ENCODE assay signal across 17 cellular contexts in the genomic region with DNA sequence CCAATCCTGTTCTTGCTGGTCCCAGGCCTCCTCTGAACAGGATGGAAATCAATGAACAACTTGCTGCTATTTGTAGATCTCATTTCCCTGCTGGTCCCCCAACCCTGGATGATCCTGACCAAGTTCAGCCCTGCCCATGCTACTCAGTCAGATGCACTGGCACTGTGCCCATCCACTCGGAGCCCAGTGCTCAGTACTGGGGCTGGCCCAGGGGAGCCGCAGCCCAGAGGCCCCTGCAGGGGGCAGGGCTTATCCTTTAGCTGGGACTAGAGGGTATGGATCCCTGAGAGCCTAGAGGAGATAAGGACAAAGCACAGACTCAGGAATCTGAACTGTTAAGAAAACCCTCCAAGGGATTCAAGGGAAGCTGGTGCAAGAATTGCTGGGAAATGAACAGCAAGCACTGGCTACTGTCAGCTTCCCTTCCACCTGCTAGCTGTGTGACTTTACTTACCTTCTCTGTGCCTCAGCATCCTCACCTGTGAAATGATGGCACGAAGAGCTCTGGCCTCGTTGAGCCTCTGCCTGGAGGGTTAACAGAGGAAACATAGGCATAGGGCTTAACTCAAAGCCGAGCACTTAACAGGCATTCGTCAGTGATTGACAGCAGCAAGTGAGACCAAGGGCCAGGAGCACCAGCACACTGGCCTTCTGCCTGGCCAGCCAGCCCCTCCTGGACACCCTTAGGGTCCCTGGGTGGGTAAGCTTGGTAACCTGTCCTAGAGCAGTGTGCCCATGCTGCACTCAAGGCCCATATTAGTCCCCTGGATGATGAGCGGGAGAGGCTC. TPM values are rescaled to one million over a fixed set of nuclear protein-coding genes. Genes with fewer than 3 reads are reported as not detected.
DNase-seq lines count a peak whose midpoint lies in the region; ATAC-seq and TF ChIP-seq lines count a peak whose summit lies in the region.
"Had no signal": no experiment of that assay in that cellular context is flagged by ENCODE, and none has a peak within 500 bp of the region (broad histone marks: within the 10 kb centered on the region; RNA-seq: fewer than 3 reads in every experiment).

No MANE protein-coding gene starts in this region.

- H3K27ac ChIP-seq in A673 (ENCODE audit: low read depth, low read length, poor library complexity, severe bottlenecking) (no peak overlapping the region), HEK293 (ENCODE audit: extremely low read depth, low read depth, low read length) (no peak overlapping the region), heart right ventricle (no peak overlapping the region)
- H3K27ac ChIP-seq: dorsolateral prefrontal cortex, lower lobe of right lung, SJSA1, upper lobe of left lung had no signal

- no peak overlapping the region for H3K4me3 ChIP-seq in A673 (ENCODE audit: low read depth, low read length, poor library complexity, severe bottlenecking)
- no peak overlapping the region for H3K4me3 ChIP-seq in HEK293 (ENCODE audit: low read depth, low read length)
- H3K4me3 ChIP-seq in heart right ventricle: no peak overlapping the region
- H3K4me3 ChIP-seq: dorsolateral prefrontal cortex, lower lobe of right lung, SJSA1, upper lobe of left lung had no signal

- TF ChIP-seq CTCF in A673 (conservative IDR thresholded peaks at IDR 0.05; ENCODE audit: low read depth, low read length) (no peak), HEK293 (tag by site-specific recombination; IDR thresholded peaks at IDR 0.05) (no peak), heart right ventricle (IDR thresholded peaks at IDR 0.05) (no peak)

- BruUV-seq in A673 (replicated peaks; lab: Mats Ljungman, UMichigan): no TSS peak

- ATAC-seq in heart right ventricle (peak in 7 of 8 donors; percentile 61 to 82 (median 70)), HG02884 (IDR thresholded peaks at IDR 0.05; ENCODE audit: unreplicated experiment) (no peak)
- ATAC-seq: activated CD8-positive, alpha-beta T cell treated with anti-CD3 and anti-CD28 coated beads for 36 hours; activated T-helper 17 cell treated with anti-CD3 and anti-CD28 coated beads, Interleukin-2, amount 50 U/mL, for 72 hours had no signal

- no peaks in the 10 kb centered on the region for H3K9me3 ChIP-seq in A673 (ENCODE audit: low read depth, low read length, poor library complexity, severe bottlenecking)
- 0 out of 2 replicates have a peak, but pooled peaks cover 2% of the 10 kb centered on the region for H3K9me3 ChIP-seq in HEK293 (ENCODE audit: control insufficient read depth, insufficient read depth, low read depth, low read length)
- H3K9me3 ChIP-seq in heart right ventricle: peaks cover 0 to 10% (median 0%) of the 10 kb centered on the region in 11 donors

- 34 to 39% methylated on average over 7 of the region's 7 CpGs for WGBS in heart right ventricle, 2 donors

- H3K27me3 ChIP-seq in A673 (replicated peaks; ENCODE audit: insufficient read depth, low read depth, low read length, poor library complexity) (no peaks in the 10 kb centered on the region), heart right ventricle (peaks cover 0 to 3% (median 0%) of the 10 kb centered on the region in 7 donors)
- H3K27me3 ChIP-seq: SJSA1, upper lobe of left lung had no signal

- POLR2A ChIA-PET in A673 (lab: Charles Lee; ENCODE audit: low non-redundant PET): no interaction called here
- POLR2A ChIA-PET in HEK293 (lab: Yijun Ruan, JAX): interaction anchor here (0.6 to 1.4 kb wide), 2 partner anchors 11 to 74 kb away, joined by 3 read pairs; no protein-coding TSS in a partner anchor

- DNase-seq in A673 (ENCODE audit: low spot score) (peak; percentile 25), SHP77 treated with DMSO at 0.1 percent for 48 hours (lab: John Stamatoyannopoulos, UW) (peak; percentile 28), heart right ventricle (peak in 1 of 2 donors; percentile 41), NCI-H2081 treated with DMSO at 0.1 percent for 48 hours (lab: John Stamatoyannopoulos, UW) (no peak), NK-92 (lab: John Stamatoyannopoulos, UW; ENCODE audit: unreplicated experiment) (no peak)
- DNase-seq in activated CD4-positive, alpha-beta T cell treated with anti-CD3 and anti-CD28 coated beads, Interleukin-2, amount 50 U/mL, for 4 hours: no peak
- DNase-seq: activated CD8-positive, alpha-beta T cell treated with anti-CD3 and anti-CD28 coated beads for 36 hours; dorsolateral prefrontal cortex; lower lobe of right lung; NCI-H187 treated with DMSO at 0.1 percent for 48 hours; stimulated activated CD4-positive, alpha-beta T cell treated with anti-CD3 and anti-CD28 coated beads, Interleukin-2, amount 100 ng/mL, for 48 hours; upper lobe of left lung had no signal

- intact Hi-C loops in A673 (cut with micrococcal nuclease; ENCODE audit: unreplicated experiment): no loop called here
- intact Hi-C loops in heart right ventricle (cut with DNase I): no loop called here

- no peaks in the 10 kb centered on the region for H3K36me3 ChIP-seq in A673 (ENCODE audit: insufficient read depth, low read length, poor library complexity, severe bottlenecking)
- no peaks in the 10 kb centered on the region for H3K36me3 ChIP-seq in HEK293 (ENCODE audit: control insufficient read depth in 2 of 2, insufficient read depth in 1 of 2, low read length in 2 of 2)
- no peaks in the 10 kb centered on the region for H3K36me3 ChIP-seq in heart right ventricle
- H3K36me3 ChIP-seq: lower lobe of right lung, SJSA1, upper lobe of left lung had no signal

- H3K4me1 ChIP-seq in A673 (ENCODE audit: insufficient read depth, low read length, poor library complexity, severe bottlenecking) (no peaks in the 10 kb centered on the region), HEK293 (ENCODE audit: control insufficient read depth, insufficient read depth, low read length) (0 out of 2 replicates have a peak, but pooled peaks cover 3% of the 10 kb centered on the region), heart right ventricle (peaks cover 0 to 18% (median 11%) of the 10 kb centered on the region in 9 donors)
- H3K4me1 ChIP-seq: lower lobe of right lung, SJSA1, upper lobe of left lung had no signal

- CTCF ChIA-PET in A673 (lab: Charles Lee) (no interaction called here), HEK293 (lab: Yijun Ruan, JAX) (interaction anchor here (0.6 to 1.6 kb wide), 11 partner anchors 12 to 314 kb away, joined by 3 to 9 read pairs (median 3); a partner anchor contains a TSS)

TF ChIP-seq in HEK293, 187 proteins besides CTCF, POLR2A, EP300 and RAD21:
- TF ChIP-seq ZBTB17 (tag by site-specific recombination; IDR thresholded peaks at IDR 0.05) (peak; percentile 39; the same call in 1 of the 2 replicates), ZIC2 (tag by site-specific recombination; IDR thresholded peaks at IDR 0.05) (peak; percentile 56), GLIS1 (tag by site-specific recombination; IDR thresholded peaks at IDR 0.05) (peak; percentile 38), ZBTB20 (tag by site-specific recombination; IDR thresholded peaks at IDR 0.05) (peak; percentile 36; the same call in 1 of the 2 replicates), SP2 (tag by site-specific recombination; IDR thresholded peaks at IDR 0.05) (peak; percentile 17; the same call in 1 of the 2 replicates), ZNF600 (tag by site-specific recombination; IDR thresholded peaks at IDR 0.05) (0 out of 2 replicates have a peak, but pooled peaks have one; percentile 21), ZNF394 (tag by site-specific recombination; IDR thresholded peaks at IDR 0.05; ENCODE audit: borderline replicate concordance) (no peak)
- TF ChIP-seq, protein P1, sequence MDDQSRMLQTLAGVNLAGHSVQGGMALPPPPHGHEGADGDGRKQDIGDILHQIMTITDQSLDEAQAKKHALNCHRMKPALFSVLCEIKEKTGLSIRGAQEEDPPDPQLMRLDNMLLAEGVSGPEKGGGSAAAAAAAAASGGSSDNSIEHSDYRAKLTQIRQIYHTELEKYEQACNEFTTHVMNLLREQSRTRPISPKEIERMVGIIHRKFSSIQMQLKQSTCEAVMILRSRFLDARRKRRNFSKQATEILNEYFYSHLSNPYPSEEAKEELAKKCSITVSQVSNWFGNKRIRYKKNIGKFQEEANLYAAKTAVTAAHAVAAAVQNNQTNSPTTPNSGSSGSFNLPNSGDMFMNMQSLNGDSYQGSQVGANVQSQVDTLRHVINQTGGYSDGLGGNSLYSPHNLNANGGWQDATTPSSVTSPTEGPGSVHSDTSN (CRISPR knock-in tag; IDR thresholded peaks at IDR 0.05): no peak

RNA-seq across cellular contexts. Expression of a gene that starts 29.8 kb away (rescaled TPM):
- total RNA-seq in A673 (2021) (8.6 and 10.8 TPM in 2 replicates), heart right ventricle (10 to 100 TPM in 2 of 10 donors, 1 to 10 TPM in 5, under 1 TPM in 3; 0.37 to 25.6 (median 1.1) TPM)
- polyA plus RNA-seq in heart right ventricle: 10 to 100 TPM in 1 of 2 donors, 1 to 10 TPM in 1; 2.2 to 12.7 TPM
- total RNA-seq: activated CD8-positive, alpha-beta T cell treated with anti-CD3 and anti-CD28 coated beads for 36 hours; lower lobe of right lung; natural killer cell treated with Interleukin-12 subunit alpha and Interleukin-12 subunit beta and Interleukin-15 and Interleukin-18, amount 100 ng/mL, for 72 hours had no signal

RNA-seq across cellular contexts. Expression of a gene that starts 50.4 kb away (rescaled TPM):
- total RNA-seq in A673 (2021): 49.4 and 54.3 TPM in 2 replicates
- 1 to 10 TPM in 3 of 10 donors, under 1 TPM in 6, not detected in 1; 0.11 to 4.3 (median 0.20) TPM for total RNA-seq in heart right ventricle
- under 1 TPM; 0.04 to 0.80 TPM for polyA plus RNA-seq in heart right ventricle

RNA-seq across cellular contexts. Expression of a gene that starts 53.5 kb away (rescaled TPM):
- 19.1 and 21.8 TPM in 2 replicates for total RNA-seq in A673 (2021)
- 10 to 100 TPM; 28.1 to 46.2 (median 32.7) TPM for total RNA-seq in heart right ventricle
- polyA plus RNA-seq in heart right ventricle: 10 to 100 TPM; 21.1 to 22.9 TPM

Comparison
In these comparisons a context has a peak if more than half of its experiments do, and no peak if none do; other contexts are left out.
1. DNase-seq: peak in A673 (single experiment) and SHP77 treated with DMSO at 0.1 percent for 48 hours (single experiment); none in activated CD4-positive, alpha-beta T cell treated with anti-CD3 and anti-CD28 coated beads, Interleukin-2, amount 50 U/mL, for 4 hours (0 of 2), NCI-H2081 treated with DMSO at 0.1 percent for 48 hours (single experiment) and NK-92 (single experiment).